Comparison of ENCODE assay signal across 8 cellular contexts in genomic region chr19:47109541-47110375, GRCh38. TPM values are rescaled to one million over a fixed set of nuclear protein-coding genes. Genes with fewer than 3 reads are reported as not detected.
DNase-seq lines count a peak whose midpoint lies in the region; ATAC-seq and TF ChIP-seq lines count a peak whose summit lies in the region.

No MANE protein-coding gene starts in this region.

- WGBS in body of pancreas, 2 donors, result 38 to 45% methylated on average over 15 of the region's 15 CpGs

- intact Hi-C loops in body of pancreas (cut with DNase I), result no loop called here

- H3K27me3 ChIP-seq in SJCRH30 (no peaks in the 10 kb centered on the region), body of pancreas (no peaks in the 10 kb centered on the region), layer of hippocampus (ENCODE audit: control insufficient read depth, insufficient read depth, low read length) (no peaks in the 10 kb centered on the region)

- H3K4me3 ChIP-seq in SJCRH30 (peak overlapping the region; percentile 83), body of pancreas (peak overlapping the region in 1 of 2 donors; percentile 70)

- no peak for ATAC-seq in body of pancreas

- H3K27ac ChIP-seq in SJCRH30, result no peak overlapping the region
- peak overlapping the region; percentile 99 to 100 (median 99) for H3K27ac ChIP-seq in body of pancreas
- peak overlapping the region; percentile 100 for H3K27ac ChIP-seq in layer of hippocampus (ENCODE audit: low read depth, low read length)

- peak; percentile 18 for DNase-seq in NCI-H1436 (lab: John Stamatoyannopoulos, UW)
- no peak for DNase-seq in NCI-H1436 treated with DMSO at 0.1 percent for 48 hours (lab: John Stamatoyannopoulos, UW)
- no peak for DNase-seq in SJCRH30
- DNase-seq in body of pancreas, result no peak
- DNase-seq in stimulated activated CD4-positive, alpha-beta T cell treated with anti-CD3 and anti-CD28 coated beads, TNF-alpha, amount 100 ng/mL, for 48 hours (ENCODE audit: low read depth in 3 of 3), result peak; percentile 47 to 59 (median 57)
- DNase-seq in NCI-H1694 treated with DMSO at 0.1 percent for 48 hours (lab: John Stamatoyannopoulos, UW), result no peak
- no peak for DNase-seq in D341Med (ENCODE audit: low spot score)

- TF ChIP-seq POLR2A in body of pancreas (IDR thresholded peaks at IDR 0.05), result no peak

- H3K36me3 ChIP-seq in SJCRH30 (peaks cover 18% of the 10 kb centered on the region), body of pancreas (replicated peaks in 1 of 2; ENCODE audit: insufficient read depth in 1 of 2, low read depth in 2 of 2) (no peaks in the 10 kb centered on the region)

- peaks cover 8% of the 10 kb centered on the region; the same call in 1 of the 2 replicates for H3K4me1 ChIP-seq in SJCRH30
- peaks cover 47% of the 10 kb centered on the region for H3K4me1 ChIP-seq in body of pancreas

- H3K9me3 ChIP-seq in SJCRH30 (replicated peaks) (no peaks in the 10 kb centered on the region), body of pancreas (no peaks in the 10 kb centered on the region)

- no peak for TF ChIP-seq CTCF in body of pancreas (IDR thresholded peaks at IDR 0.05)

RNA-seq across cellular contexts. Expression of gene ZC3H4, which starts 3.8 kb away (rescaled TPM):
- 19.4 and 21.2 TPM in 2 replicates for total RNA-seq in SJCRH30 (2014; rRNA removed; shearing (Covaris generic))
- 10 to 100 TPM; 18.9 to 34.3 TPM for total RNA-seq in body of pancreas

RNA-seq across cellular contexts. Expression of gene SAE1, which starts 20.9 kb away (rescaled TPM):
- 202 and 219 TPM in 2 replicates for total RNA-seq in SJCRH30 (2014; rRNA removed; shearing (Covaris generic))
- 10 to 100 TPM; 14.5 to 21.5 TPM for total RNA-seq in body of pancreas

Comparison
In these comparisons a context has a peak if more than half of its experiments do, and no peak if none do; other contexts are left out.
1. DNase-seq: peak in NCI-H1436 (single experiment) and stimulated activated CD4-positive, alpha-beta T cell treated with anti-CD3 and anti-CD28 coated beads, TNF-alpha, amount 100 ng/mL, for 48 hours (3 of 3); none in NCI-H1436 treated with DMSO at 0.1 percent for 48 hours (single experiment), SJCRH30 (0 of 2), body of pancreas (0 of 4), NCI-H1694 treated with DMSO at 0.1 percent for 48 hours (single experiment) and D341Med (single experiment).